In the genomic region with DNA sequence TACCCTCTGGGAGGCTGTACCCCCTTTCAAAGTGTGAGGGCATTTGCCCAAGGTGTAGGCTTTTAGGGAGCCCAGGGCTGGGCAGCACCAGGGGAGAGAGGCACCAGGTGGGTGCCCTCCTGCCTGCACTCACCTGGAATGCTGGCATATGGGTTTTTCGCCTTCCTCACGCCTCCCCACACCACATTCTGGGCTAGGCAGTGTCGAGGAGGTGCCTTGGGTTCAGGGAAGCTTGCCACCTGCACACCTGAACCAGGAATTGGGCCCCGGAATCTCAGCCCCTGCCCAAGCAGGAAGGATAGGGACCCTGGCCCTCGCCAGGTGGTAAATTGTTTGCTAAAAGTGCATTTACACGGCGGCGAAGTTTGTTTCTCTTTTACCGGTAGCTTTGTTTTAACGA, we compare ENCODE assay signal across 17 cellular contexts.
"Had no signal": no experiment of that assay in that cellular context is flagged by ENCODE, and none has a peak within 500 bp of the region (broad histone marks: within the 10 kb centered on the region; RNA-seq: fewer than 3 reads in every experiment).

No MANE protein-coding gene starts in this region.

- H3K36me3 ChIP-seq: adrenal gland, cardiac muscle cell, pancreas, transverse colon, WERI-Rb-1 had no signal

- ATAC-seq: activated CD4-positive, alpha-beta T cell treated with anti-CD3 and anti-CD28 coated beads for 36 hours; activated T-cell treated with anti-CD3 and anti-CD28 coated beads, Interleukin-2, amount 50 U/mL, for 4 hours; esophagus mucosa had no signal

- H3K9me3 ChIP-seq: adrenal gland, pancreas, transverse colon had no signal

- H3K4me1 ChIP-seq: pancreas had no signal

- H3K4me3 Mint-ChIP-seq: activated CD4-positive, alpha-beta memory T cell treated with anti-CD3 and anti-CD28 coated beads, Interleukin-2, amount 10 ng/mL, durations not matched to agents 7 days and 5 days; activated CD4-positive, alpha-beta T cell treated with anti-CD3 and anti-CD28 coated beads for 36 hours; activated naive CD4-positive, alpha-beta T cell treated with anti-CD3 and anti-CD28 coated beads, Interleukin-2, amount 50 U/mL, for 24 hours; activated T-cell treated with anti-CD3 and anti-CD28 coated beads, Interleukin-2, amount 50 U/mL, for 4 hours had no signal

- H3K27ac Mint-ChIP-seq: activated CD4-positive, alpha-beta memory T cell treated with anti-CD3 and anti-CD28 coated beads, Interleukin-2, amount 10 ng/mL, durations not matched to agents 7 days and 5 days; activated CD4-positive, alpha-beta T cell treated with anti-CD3 and anti-CD28 coated beads for 36 hours; activated naive CD4-positive, alpha-beta T cell treated with anti-CD3 and anti-CD28 coated beads, Interleukin-2, amount 50 U/mL, for 24 hours; immature natural killer cell had no signal

- H3K27ac ChIP-seq: adrenal gland, cardiac muscle cell, dorsolateral prefrontal cortex, pancreas, transverse colon, WERI-Rb-1 had no signal

- H3K4me3 ChIP-seq: adrenal gland, cardiac muscle cell, dorsolateral prefrontal cortex, pancreas, transverse colon had no signal

- FAIRE-seq: endometrium, pancreas had no signal

- DNase-seq: activated CD4-positive, alpha-beta memory T cell treated with anti-CD3 and anti-CD28 coated beads, Interleukin-2, amount 10 ng/mL, durations not matched to agents 7 days and 5 days; activated T-cell treated with anti-CD3 and anti-CD28 coated beads, Interleukin-2, amount 50 U/mL, for 4 hours; dorsolateral prefrontal cortex; immature natural killer cell; stimulated activated CD4-positive, alpha-beta T cell treated with anti-CD3 and anti-CD28 coated beads, Interleukin-2, amount 100 ng/mL, for 48 hours; stimulated activated naive CD4-positive, alpha-beta T cell treated with Interleukin-2 at 50 U/mL for 16 hours; substantia nigra; transverse colon; WERI-Rb-1 had no signal

- H3K36me3 Mint-ChIP-seq: activated naive CD4-positive, alpha-beta T cell treated with anti-CD3 and anti-CD28 coated beads, Interleukin-2, amount 50 U/mL, for 24 hours; immature natural killer cell had no signal

- H3K9me3 Mint-ChIP-seq: activated CD4-positive, alpha-beta memory T cell treated with anti-CD3 and anti-CD28 coated beads, Interleukin-2, amount 10 ng/mL, durations not matched to agents 7 days and 5 days; activated naive CD4-positive, alpha-beta T cell treated with anti-CD3 and anti-CD28 coated beads, Interleukin-2, amount 50 U/mL, for 24 hours; activated T-cell treated with anti-CD3 and anti-CD28 coated beads, Interleukin-2, amount 50 U/mL, for 4 hours; neural crest cell had no signal
